Comparison of ENCODE assay signal across 17 cellular contexts in genomic region chr7:67348171-67348570, GRCh38.
DNase-seq lines count a peak whose midpoint lies in the region; ATAC-seq and TF ChIP-seq lines count a peak whose summit lies in the region.
"Had no signal": no experiment of that assay in that cellular context is flagged by ENCODE, and none has a peak within 500 bp of the region (broad histone marks: within the 10 kb centered on the region; RNA-seq: fewer than 3 reads in every experiment).

No MANE protein-coding gene starts in this region.

- H3K36me3 ChIP-seq in sigmoid colon (peaks cover 0 to 8% (median 0%) of the 10 kb centered on the region in 4 donors), vagina (no peaks in the 10 kb centered on the region)

- TF ChIP-seq POLR2A in sigmoid colon (IDR thresholded peaks at IDR 0.05) (no peak), vagina (IDR thresholded peaks at IDR 0.05) (no peak)

- H3K9me3 ChIP-seq in sigmoid colon, result no peaks in the 10 kb centered on the region
- H3K9me3 ChIP-seq in vagina, result no peaks in the 10 kb centered on the region

- no peak for TF ChIP-seq EP300 in sigmoid colon (IDR thresholded peaks at IDR 0.05)

- no peak for ATAC-seq in GM19351 (IDR thresholded peaks at IDR 0.05; ENCODE audit: unreplicated experiment)
- ATAC-seq: A549 had no signal

- no peaks in the 10 kb centered on the region for H3K9me3 Mint-ChIP-seq in activated CD4-positive, alpha-beta T cell treated with anti-CD3 and anti-CD28 coated beads, Interleukin-2, amount 10 ng/mL, durations not matched to agents 24 days and 14 days
- H3K9me3 Mint-ChIP-seq: CD4-positive, alpha-beta T cell had no signal

- H3K4me1 Mint-ChIP-seq in activated CD4-positive, alpha-beta T cell treated with anti-CD3 and anti-CD28 coated beads, Interleukin-2, amount 10 ng/mL, durations not matched to agents 24 days and 14 days, result no peaks in the 10 kb centered on the region

- H3K4me3 Mint-ChIP-seq in activated CD4-positive, alpha-beta T cell treated with anti-CD3 and anti-CD28 coated beads, Interleukin-2, amount 10 ng/mL, durations not matched to agents 24 days and 14 days, result no peak overlapping the region
- H3K4me3 Mint-ChIP-seq: CD4-positive, alpha-beta T cell had no signal

- peak; percentile 32 for DNase-seq in activated CD4-positive, alpha-beta T cell treated with anti-CD3 and anti-CD28 coated beads, Interleukin-2, amount 10 ng/mL, durations not matched to agents 24 days and 14 days
- DNase-seq in activated CD4-positive, alpha-beta T cell treated with anti-CD3 and anti-CD28 coated beads, Interleukin-2, amount 50 U/mL, for 48 hours, result no peak
- DNase-seq in mesenteric fat pad (ENCODE audit: low spot score) (peak; percentile 49), sigmoid colon (peak; percentile 26), vagina (ENCODE audit: extremely low spot score in 2 of 2) (peak; percentile 10 to 55), NCI-H226 (no peak)
- no peak for DNase-seq in activated naive CD4-positive, alpha-beta T cell treated with anti-CD3 and anti-CD28 coated beads, Interleukin-2, amount 50 U/mL, for 16 hours
- DNase-seq: AML-193; Caco-2; CD4-positive, alpha-beta T cell; GM23248; HCEC 1CT had no signal

- intact Hi-C loops in activated CD4-positive, alpha-beta T cell treated with anti-CD3 and anti-CD28 coated beads, Interleukin-2, amount 10 ng/mL, durations not matched to agents 24 days and 14 days (cut with micrococcal nuclease), result no loop called here
- intact Hi-C loops in sigmoid colon (cut with DNase I), result no loop called here
- intact Hi-C loops in vagina (cut with DNase I), result no loop called here

- no peaks in the 10 kb centered on the region for H3K4me1 ChIP-seq in sigmoid colon
- no peaks in the 10 kb centered on the region for H3K4me1 ChIP-seq in vagina
- H3K4me1 ChIP-seq: A549, Caco-2 had no signal

- H3K4me3 ChIP-seq in sigmoid colon (no peak overlapping the region), vagina (no peak overlapping the region)
- H3K4me3 ChIP-seq: A549, GM23248 had no signal

- H3K27me3 Mint-ChIP-seq in activated CD4-positive, alpha-beta T cell treated with anti-CD3 and anti-CD28 coated beads, Interleukin-2, amount 10 ng/mL, durations not matched to agents 24 days and 14 days, result no peaks in the 10 kb centered on the region
- H3K27me3 Mint-ChIP-seq: CD4-positive, alpha-beta T cell had no signal

- H3K27ac ChIP-seq in sigmoid colon (no peak overlapping the region), vagina (no peak overlapping the region)
- H3K27ac ChIP-seq: 22Rv1, A549, C4-2B, GM23248, HL-60 had no signal

- H3K27ac Mint-ChIP-seq in activated CD4-positive, alpha-beta T cell treated with anti-CD3 and anti-CD28 coated beads, Interleukin-2, amount 10 ng/mL, durations not matched to agents 24 days and 14 days, result no peak overlapping the region
- H3K27ac Mint-ChIP-seq: CD4-positive, alpha-beta T cell had no signal

- TF ChIP-seq CTCF in sigmoid colon (IDR thresholded peaks at IDR 0.05), result no peak
- TF ChIP-seq CTCF in vagina (IDR thresholded peaks at IDR 0.05), result no peak

- no peaks in the 10 kb centered on the region for H3K27me3 ChIP-seq in sigmoid colon
- no peaks in the 10 kb centered on the region for H3K27me3 ChIP-seq in vagina

- WGBS in sigmoid colon, 2 donors, result 90 to 95% methylated on average over 7 of the region's 7 CpGs

- H3K36me3 Mint-ChIP-seq in activated CD4-positive, alpha-beta T cell treated with anti-CD3 and anti-CD28 coated beads, Interleukin-2, amount 10 ng/mL, durations not matched to agents 24 days and 14 days (ENCODE audit: low read depth), result peaks cover 3% of the 10 kb centered on the region

Comparison
In these comparisons a context has a peak if more than half of its experiments do, and no peak if none do; other contexts are left out.
1. DNase-seq: peak in activated CD4-positive, alpha-beta T cell treated with anti-CD3 and anti-CD28 coated beads, Interleukin-2, amount 10 ng/mL, durations not matched to agents 24 days and 14 days (single experiment), mesenteric fat pad (single experiment), sigmoid colon (single experiment) and vagina (2 of 2); none in activated CD4-positive, alpha-beta T cell treated with anti-CD3 and anti-CD28 coated beads, Interleukin-2, amount 50 U/mL, for 48 hours (0 of 2), activated naive CD4-positive, alpha-beta T cell treated with anti-CD3 and anti-CD28 coated beads, Interleukin-2, amount 50 U/mL, for 16 hours (single experiment) and NCI-H226 (single experiment).